Comparison of ENCODE assay signal across 15 cellular contexts in genomic region chr1:181918893-181919728, GRCh38.
"Had no signal": no experiment of that assay in that cellular context is flagged by ENCODE, and none has a peak within 500 bp of the region (broad histone marks: within the 10 kb centered on the region; RNA-seq: fewer than 3 reads in every experiment).

No MANE protein-coding gene starts in this region.

- H3K4me3 ChIP-seq: adrenal gland, right atrium auricular region, tibial nerve, vagina had no signal

- H3K9me3 Mint-ChIP-seq: activated naive CD4-positive, alpha-beta T cell treated with anti-CD3 and anti-CD28 coated beads, Interleukin-2, amount 10 ng/mL, durations not matched to agents 7 days and 5 days; activated T-helper 2 cell treated with anti-CD3 and anti-CD28 coated beads, Interferon-gamma antibody, Interleukin-2, Interleukin-4, amounts not matched to agents 10 μg/mL and 5 μg/mL and 100 μg/mL, durations not matched to agents 14 hours and 24 hours and 36 hours; stimulated activated effector memory CD8-positive, alpha-beta T cell treated with anti-CD3 and anti-CD28 coated beads, Interleukin-12 subunit alpha, Interleukin-12 subunit beta, amount 100 ng/mL, for 72 hours had no signal

- DNase-seq: activated CD4-positive, CD25-positive, alpha-beta regulatory T cell; activated naive CD4-positive, alpha-beta T cell treated with anti-CD3 and anti-CD28 coated beads, Interleukin-2, amount 10 ng/mL, durations not matched to agents 7 days and 5 days; adrenal gland; effector memory CD8-positive, alpha-beta T cell; hippocampal formation; mesenchymal stem cell; small intestine; T-helper 17 cell had no signal

- H3K36me3 Mint-ChIP-seq: activated naive CD4-positive, alpha-beta T cell treated with anti-CD3 and anti-CD28 coated beads, Interleukin-2, amount 10 ng/mL, durations not matched to agents 7 days and 5 days; stimulated activated effector memory CD8-positive, alpha-beta T cell treated with anti-CD3 and anti-CD28 coated beads, Interleukin-12 subunit alpha, Interleukin-12 subunit beta, amount 100 ng/mL, for 72 hours had no signal

- H3K9me3 ChIP-seq: adrenal gland, right atrium auricular region, vagina had no signal

- H3K79me2 ChIP-seq: parathyroid adenoma had no signal

- H3K27ac Mint-ChIP-seq: activated naive CD4-positive, alpha-beta T cell treated with anti-CD3 and anti-CD28 coated beads, Interleukin-2, amount 10 ng/mL, durations not matched to agents 7 days and 5 days; activated T-helper 2 cell treated with anti-CD3 and anti-CD28 coated beads, Interferon-gamma antibody, Interleukin-2, Interleukin-4, amounts not matched to agents 10 μg/mL and 5 μg/mL and 100 μg/mL, durations not matched to agents 14 hours and 24 hours and 36 hours; effector memory CD8-positive, alpha-beta T cell; stimulated activated effector memory CD8-positive, alpha-beta T cell treated with anti-CD3 and anti-CD28 coated beads, Interleukin-12 subunit alpha, Interleukin-12 subunit beta, amount 100 ng/mL, for 72 hours; T-helper 17 cell had no signal

- H3K27me3 ChIP-seq: adrenal gland, right atrium auricular region, tibial nerve, vagina had no signal

- H3K4me1 Mint-ChIP-seq: activated naive CD4-positive, alpha-beta T cell treated with anti-CD3 and anti-CD28 coated beads, Interleukin-2, amount 10 ng/mL, durations not matched to agents 7 days and 5 days; stimulated activated effector memory CD8-positive, alpha-beta T cell treated with anti-CD3 and anti-CD28 coated beads, Interleukin-12 subunit alpha, Interleukin-12 subunit beta, amount 100 ng/mL, for 72 hours; T-helper 17 cell had no signal

- H3K4me3 Mint-ChIP-seq: activated naive CD4-positive, alpha-beta T cell treated with anti-CD3 and anti-CD28 coated beads, Interleukin-2, amount 10 ng/mL, durations not matched to agents 7 days and 5 days; effector memory CD8-positive, alpha-beta T cell; stimulated activated effector memory CD8-positive, alpha-beta T cell treated with anti-CD3 and anti-CD28 coated beads, Interleukin-12 subunit alpha, Interleukin-12 subunit beta, amount 100 ng/mL, for 72 hours; T-helper 17 cell had no signal

- H3K4me1 ChIP-seq: adrenal gland, parathyroid adenoma, right atrium auricular region, tibial nerve, vagina had no signal

- H3K9ac ChIP-seq: parathyroid adenoma had no signal

- H3K36me3 ChIP-seq: adrenal gland, right atrium auricular region, tibial nerve, vagina had no signal

- ATAC-seq: effector memory CD8-positive, alpha-beta T cell; left lobe of liver; stimulated activated effector memory CD8-positive, alpha-beta T cell treated with anti-CD3 and anti-CD28 coated beads, Interleukin-12 subunit alpha, Interleukin-12 subunit beta, amount 100 ng/mL, for 72 hours; T-helper 17 cell had no signal

- H2AFZ ChIP-seq: parathyroid adenoma had no signal

- FAIRE-seq: small intestine had no signal

- H3K27ac ChIP-seq: adrenal gland, parathyroid adenoma, right atrium auricular region, tibial nerve, vagina had no signal
